Comparison of ENCODE assay signal across 12 cellular contexts in genomic region chr1:219876798-219877209, GRCh38. TPM values are rescaled to one million over a fixed set of nuclear protein-coding genes. Genes with fewer than 3 reads are reported as not detected.
A peak's percentile ranks its signal among the peaks of the same experiment; 100 is the strongest.
DNase-seq lines count a peak whose midpoint lies in the region; ATAC-seq and TF ChIP-seq lines count a peak whose summit lies in the region.
"Had no signal": no experiment of that assay in that cellular context is flagged by ENCODE, and none has a peak within 500 bp of the region (broad histone marks: within the 10 kb centered on the region; RNA-seq: fewer than 3 reads in every experiment).

No MANE protein-coding gene starts in this region.

- TF ChIP-seq CTCF in 22Rv1 (IDR thresholded peaks at IDR 0.05) (peak; percentile 64), GM12865 (IDR thresholded peaks at IDR 0.05; ENCODE audit: insufficient read depth, low read depth, low read length, missing control alignments) (peak; percentile 10), astrocyte of the cerebellum (IDR thresholded peaks at IDR 0.05; ENCODE audit: low read depth, low read length, missing control alignments) (peak; percentile 17), upper lobe of left lung (IDR thresholded peaks at IDR 0.05) (no peak), tibial nerve (IDR thresholded peaks at IDR 0.05) (no peak), MM.1S (IDR thresholded peaks at IDR 0.05; ENCODE audit: low read length) (no peak)

- H3K27ac ChIP-seq in 22Rv1 (no peak overlapping the region), upper lobe of left lung (no peak overlapping the region), tibial nerve (no peak overlapping the region), MM.1S (ENCODE audit: low read length) (no peak overlapping the region)

- H3K4me3 ChIP-seq in GM12865 (ENCODE audit: low read depth, low read length) = no peak overlapping the region
- H3K4me3 ChIP-seq in astrocyte of the cerebellum (ENCODE audit: low read depth, low read length) = no peak overlapping the region
- H3K4me3 ChIP-seq in upper lobe of left lung = no peak overlapping the region
- no peak overlapping the region for H3K4me3 ChIP-seq in tibial nerve
- H3K4me3 ChIP-seq in MM.1S (ENCODE audit: low read length) = no peak overlapping the region

- DNase-seq in GM12865 (ENCODE audit: low read depth) (peak; percentile 2), NCI-H69 (lab: John Stamatoyannopoulos, UW) (peak; percentile 11), astrocyte of the cerebellum (ENCODE audit: low read depth) (no peak), upper lobe of left lung (no peak), NCI-H748 (lab: John Stamatoyannopoulos, UW; ENCODE audit: unreplicated experiment) (no peak), tibial nerve (ENCODE audit: low spot score in 2 of 2) (no peak), MM.1S (no peak)
- DNase-seq: kidney, NCI-H226 had no signal

- H3K79me2 ChIP-seq in MM.1S (ENCODE audit: low read length) = no peaks in the 10 kb centered on the region

- H3K9ac ChIP-seq in MM.1S (ENCODE audit: low read length) = no peak overlapping the region

- WGBS in upper lobe of left lung, 2 donors = 71 to 78% methylated on average over 5 of the region's 5 CpGs
- WGBS in tibial nerve, 2 donors = 54 to 64% methylated on average over 5 of the region's 5 CpGs

- no peak for TF ChIP-seq EP300 in upper lobe of left lung (IDR thresholded peaks at IDR 0.05)
- no peak for TF ChIP-seq EP300 in tibial nerve (IDR thresholded peaks at IDR 0.05)

- no peaks in the 10 kb centered on the region for H3K27me3 ChIP-seq in upper lobe of left lung
- no peaks in the 10 kb centered on the region for H3K27me3 ChIP-seq in tibial nerve
- no peaks in the 10 kb centered on the region for H3K27me3 ChIP-seq in MM.1S (replicated peaks; ENCODE audit: insufficient read depth, low read length)

- no peaks in the 10 kb centered on the region for H3F3A ChIP-seq in MM.1S (ENCODE audit: insufficient read depth, low read length)

- H4K20me1 ChIP-seq in MM.1S (ENCODE audit: insufficient read depth, low read length) = no peaks in the 10 kb centered on the region

- no peak for TF ChIP-seq POLR2A in upper lobe of left lung (IDR thresholded peaks at IDR 0.05)
- no peak for TF ChIP-seq POLR2A in tibial nerve (IDR thresholded peaks at IDR 0.05)

- no peak for ATAC-seq in upper lobe of left lung (ENCODE audit: low FRiP score in 2 of 2)

- in situ Hi-C loops in astrocyte of the cerebellum (cut with HindIII; ENCODE audit: low sequenced_read_pairs) = no loop called here

- H3K4me1 ChIP-seq in upper lobe of left lung (no peaks in the 10 kb centered on the region), tibial nerve (no peaks in the 10 kb centered on the region), MM.1S (ENCODE audit: low read length) (no peaks in the 10 kb centered on the region)

- H3K4me2 ChIP-seq in MM.1S (ENCODE audit: low read depth, low read length) = no peak overlapping the region

- H3K36me3 ChIP-seq in upper lobe of left lung (no peaks in the 10 kb centered on the region), tibial nerve (no peaks in the 10 kb centered on the region), MM.1S (replicated peaks; ENCODE audit: insufficient read depth, low read length) (no peaks in the 10 kb centered on the region)

- no peaks in the 10 kb centered on the region for H3K9me2 ChIP-seq in MM.1S (replicated peaks; ENCODE audit: insufficient read depth, low read length)

- no peak overlapping the region for H2AFZ ChIP-seq in MM.1S (ENCODE audit: low read length)

- H3K9me3 ChIP-seq in upper lobe of left lung (no peaks in the 10 kb centered on the region), tibial nerve (no peaks in the 10 kb centered on the region), MM.1S (replicated peaks; ENCODE audit: insufficient read depth, low read length) (no peaks in the 10 kb centered on the region)

RNA-seq across cellular contexts. Expression of gene SLC30A10, which starts 51.6 kb away (rescaled TPM):
- total RNA-seq in upper lobe of left lung (not detected), tibial nerve (1 to 10 TPM in 1 of 4 donors, under 1 TPM in 1, not detected in 2; 0.63 to 1.4 TPM)
- total RNA-seq: B cell, fibroblast of villous mesenchyme, kidney had no signal

Comparison
In these comparisons a context has a peak if more than half of its experiments do, and no peak if none do; other contexts are left out.
1. CTCF ChIP-seq: peak in 22Rv1 (single experiment), GM12865 (single experiment) and astrocyte of the cerebellum (single experiment); none in upper lobe of left lung (0 of 6), tibial nerve (0 of 5) and MM.1S (single experiment).
2. DNase-seq: peak in GM12865 (single experiment) and NCI-H69 (single experiment); none in astrocyte of the cerebellum (single experiment), upper lobe of left lung (0 of 2), NCI-H748 (single experiment), tibial nerve (0 of 2) and MM.1S (single experiment).